Comparison of ENCODE assay signal across 11 cellular contexts in the genomic region with DNA sequence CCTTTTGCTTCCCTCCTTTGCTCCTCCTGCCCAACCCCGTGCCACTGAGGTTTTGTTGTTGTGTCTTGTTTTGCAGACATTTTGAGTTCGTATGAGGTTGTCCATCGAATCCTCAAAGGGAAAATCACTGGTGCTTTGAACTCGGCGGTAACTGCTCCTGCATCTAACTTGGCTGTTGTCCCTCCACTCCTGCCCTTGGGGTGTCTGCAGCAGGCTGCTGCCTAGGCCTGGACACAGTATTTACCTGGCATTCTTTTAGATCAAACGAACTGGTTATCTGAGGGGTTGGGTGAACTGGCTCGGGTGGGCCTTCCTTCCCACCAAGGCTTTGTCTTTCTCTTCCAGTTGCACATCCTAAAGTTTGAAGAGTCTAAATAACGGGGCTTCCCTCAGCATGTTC. TPM values are rescaled to one million over a fixed set of nuclear protein-coding genes. Genes with fewer than 3 reads are reported as not detected.
"Had no signal": no experiment of that assay in that cellular context is flagged by ENCODE, and none has a peak within 500 bp of the region (broad histone marks: within the 10 kb centered on the region; RNA-seq: fewer than 3 reads in every experiment).

No MANE protein-coding gene starts in this region.

- H3K9me3 ChIP-seq: transverse colon had no signal

- H3K4me3 ChIP-seq: transverse colon had no signal

- H3K27me3 Mint-ChIP-seq: activated B cell treated with CpG ODN at 0.5 μM for 24 hours had no signal

- H3K27me3 ChIP-seq: transverse colon had no signal

- DNase-seq: activated B cell treated with CpG ODN at 0.5 μM for 24 hours; activated CD4-positive, alpha-beta T cell treated with anti-CD3 and anti-CD28 coated beads, Interleukin-2, amount 50 U/mL, for 1 hour; amniotic stem cell; mesendoderm; small intestine; substantia nigra; transverse colon had no signal

- H3K27ac ChIP-seq: transverse colon had no signal

- H3K9me3 Mint-ChIP-seq: activated B cell treated with CpG ODN at 0.5 μM for 24 hours; activated naive CD4-positive, alpha-beta T cell treated with anti-CD3 and anti-CD28 coated beads, Interleukin-2, amount 50 U/mL, for 72 hours; brain; stimulated activated memory B cell treated with anti-CD40 and anti-IgM and Interleukin-4, amounts not matched to agents 10 μg/mL and 1 μg/mL and 100 μg/mL, for 72 hours had no signal

- ATAC-seq: stimulated activated memory B cell treated with anti-CD40 and anti-IgM and Interleukin-4, amounts not matched to agents 10 μg/mL and 1 μg/mL and 100 μg/mL, for 72 hours had no signal

- H3K27ac Mint-ChIP-seq: activated B cell treated with CpG ODN at 0.5 μM for 24 hours; stimulated activated memory B cell treated with anti-CD40 and anti-IgM and Interleukin-4, amounts not matched to agents 10 μg/mL and 1 μg/mL and 100 μg/mL, for 72 hours had no signal

- H3K4me3 Mint-ChIP-seq: activated B cell treated with CpG ODN at 0.5 μM for 24 hours; brain; stimulated activated memory B cell treated with anti-CD40 and anti-IgM and Interleukin-4, amounts not matched to agents 10 μg/mL and 1 μg/mL and 100 μg/mL, for 72 hours had no signal

RNA-seq across cellular contexts. Expression of gene CHRNB2, which starts 20.2 kb away (rescaled TPM):
- total RNA-seq: activated B cell treated with CpG ODN at 0.5 μM for 24 hours; T-helper 1 cell treated with Interleukin-12 subunit alpha and Interleukin-12 subunit beta and Interleukin-4 antibody, amounts not matched to agents 30 ng/mL and 1 ng/mL, for 36 hours had no signal

RNA-seq across cellular contexts. Expression of gene SHE, which starts 45.1 kb away (rescaled TPM):
- total RNA-seq: activated naive CD4-positive, alpha-beta T cell treated with anti-CD3 and anti-CD28 coated beads, Interleukin-2, amount 50 U/mL, for 72 hours; T-helper 1 cell treated with Interleukin-12 subunit alpha and Interleukin-12 subunit beta and Interleukin-4 antibody, amounts not matched to agents 30 ng/mL and 1 ng/mL, for 36 hours had no signal

RNA-seq across cellular contexts. Expression of gene TDRD10, which starts 45.3 kb away (rescaled TPM):
- total RNA-seq: activated B cell treated with CpG ODN at 0.5 μM for 24 hours; activated naive CD4-positive, alpha-beta T cell treated with anti-CD3 and anti-CD28 coated beads, Interleukin-2, amount 50 U/mL, for 72 hours; T-helper 1 cell treated with Interleukin-12 subunit alpha and Interleukin-12 subunit beta and Interleukin-4 antibody, amounts not matched to agents 30 ng/mL and 1 ng/mL, for 36 hours had no signal
